ENCODE assay signal across 1 cellular context in the genomic region with DNA sequence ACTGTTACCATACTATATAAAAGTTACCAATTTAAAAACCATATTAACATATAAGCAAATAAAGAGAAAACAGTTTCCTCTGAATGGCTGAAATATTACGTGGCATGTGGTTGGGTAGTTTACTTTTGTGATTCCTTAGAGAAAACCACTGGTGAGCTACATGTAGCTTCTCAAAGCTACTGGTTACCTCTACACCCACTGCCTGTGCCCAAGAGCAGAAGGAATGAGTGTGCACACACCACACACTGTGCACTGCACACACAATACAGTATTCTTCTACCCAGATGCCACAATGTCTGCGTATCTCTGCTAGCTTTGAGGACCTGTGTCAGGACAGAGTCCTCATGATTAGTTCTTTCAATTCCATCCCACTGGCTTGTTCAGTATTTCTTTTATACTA.
TF ChIP-seq lines count a peak whose summit lies in the region.

No MANE protein-coding gene starts in this region.

TF ChIP-seq in HepG2, 621 proteins besides CTCF, POLR2A, EP300 and RAD21 (continued from another document):
- TF ChIP-seq, protein P1, sequence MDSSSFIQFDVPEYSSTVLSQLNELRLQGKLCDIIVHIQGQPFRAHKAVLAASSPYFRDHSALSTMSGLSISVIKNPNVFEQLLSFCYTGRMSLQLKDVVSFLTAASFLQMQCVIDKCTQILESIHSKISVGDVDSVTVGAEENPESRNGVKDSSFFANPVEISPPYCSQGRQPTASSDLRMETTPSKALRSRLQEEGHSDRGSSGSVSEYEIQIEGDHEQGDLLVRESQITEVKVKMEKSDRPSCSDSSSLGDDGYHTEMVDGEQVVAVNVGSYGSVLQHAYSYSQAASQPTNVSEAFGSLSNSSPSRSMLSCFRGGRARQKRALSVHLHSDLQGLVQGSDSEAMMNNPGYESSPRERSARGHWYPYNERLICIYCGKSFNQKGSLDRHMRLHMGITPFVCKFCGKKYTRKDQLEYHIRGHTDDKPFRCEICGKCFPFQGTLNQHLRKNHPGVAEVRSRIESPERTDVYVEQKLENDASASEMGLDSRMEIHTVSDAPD (CRISPR knock-in tag; IDR thresholded peaks at IDR 0.05), result no peak
- TF ChIP-seq NPAS2 (CRISPR knock-in tag; IDR thresholded peaks at IDR 0.05; ENCODE audit: borderline replicate concordance) (no peak), ZNF7 (CRISPR knock-in tag; IDR thresholded peaks at IDR 0.05) (no peak), ZNF350 (CRISPR knock-in tag; IDR thresholded peaks at IDR 0.05; ENCODE audit: borderline replicate concordance, low read depth) (no peak), SALL1 (CRISPR knock-in tag; IDR thresholded peaks at IDR 0.05) (no peak), RBM22 (optimal IDR thresholded peaks at IDR 0.05; ENCODE audit: low read length) (no peak), GPN1 (CRISPR knock-in tag; IDR thresholded peaks at IDR 0.05; ENCODE audit: borderline replicate concordance) (no peak), ZNF143 (CRISPR knock-in tag; IDR thresholded peaks at IDR 0.05) (no peak), AKAP8 (CRISPR knock-in tag; IDR thresholded peaks at IDR 0.05) (no peak), RFX5 (IDR thresholded peaks at IDR 0.05; ENCODE audit: low read depth, low read length) (no peak), SRSF1 (optimal IDR thresholded peaks at IDR 0.05; ENCODE audit: low read depth, low read length) (no peak)
- TF ChIP-seq, protein P2, sequence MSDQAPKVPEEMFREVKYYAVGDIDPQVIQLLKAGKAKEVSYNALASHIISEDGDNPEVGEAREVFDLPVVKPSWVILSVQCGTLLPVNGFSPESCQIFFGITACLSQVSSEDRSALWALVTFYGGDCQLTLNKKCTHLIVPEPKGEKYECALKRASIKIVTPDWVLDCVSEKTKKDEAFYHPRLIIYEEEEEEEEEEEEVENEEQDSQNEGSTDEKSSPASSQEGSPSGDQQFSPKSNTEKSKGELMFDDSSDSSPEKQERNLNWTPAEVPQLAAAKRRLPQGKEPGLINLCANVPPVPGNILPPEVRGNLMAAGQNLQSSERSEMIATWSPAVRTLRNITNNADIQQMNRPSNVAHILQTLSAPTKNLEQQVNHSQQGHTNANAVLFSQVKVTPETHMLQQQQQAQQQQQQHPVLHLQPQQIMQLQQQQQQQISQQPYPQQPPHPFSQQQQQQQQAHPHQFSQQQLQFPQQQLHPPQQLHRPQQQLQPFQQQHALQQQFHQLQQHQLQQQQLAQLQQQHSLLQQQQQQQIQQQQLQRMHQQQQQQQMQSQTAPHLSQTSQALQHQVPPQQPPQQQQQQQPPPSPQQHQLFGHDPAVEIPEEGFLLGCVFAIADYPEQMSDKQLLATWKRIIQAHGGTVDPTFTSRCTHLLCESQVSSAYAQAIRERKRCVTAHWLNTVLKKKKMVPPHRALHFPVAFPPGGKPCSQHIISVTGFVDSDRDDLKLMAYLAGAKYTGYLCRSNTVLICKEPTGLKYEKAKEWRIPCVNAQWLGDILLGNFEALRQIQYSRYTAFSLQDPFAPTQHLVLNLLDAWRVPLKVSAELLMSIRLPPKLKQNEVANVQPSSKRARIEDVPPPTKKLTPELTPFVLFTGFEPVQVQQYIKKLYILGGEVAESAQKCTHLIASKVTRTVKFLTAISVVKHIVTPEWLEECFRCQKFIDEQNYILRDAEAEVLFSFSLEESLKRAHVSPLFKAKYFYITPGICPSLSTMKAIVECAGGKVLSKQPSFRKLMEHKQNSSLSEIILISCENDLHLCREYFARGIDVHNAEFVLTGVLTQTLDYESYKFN (CRISPR knock-in tag; conservative IDR thresholded peaks at IDR 0.05), result no peak
TF ChIP-seq in HepG2: peak in this region for 0.
